Comparison of ENCODE assay signal across 28 cellular contexts in genomic region chr10:84921701-84922100, GRCh38.
"Had no signal": no experiment of that assay in that cellular context is flagged by ENCODE, and none has a peak within 500 bp of the region (broad histone marks: within the 10 kb centered on the region; RNA-seq: fewer than 3 reads in every experiment).

No MANE protein-coding gene starts in this region.

- H3K27ac Mint-ChIP-seq: stimulated activated effector memory CD8-positive, alpha-beta T cell treated with anti-CD3 and anti-CD28 coated beads, Interleukin-12 subunit alpha, Interleukin-12 subunit beta, amount 100 ng/mL, for 72 hours; stimulated activated memory B cell treated with anti-CD40 and anti-IgM and Interleukin-4, amounts not matched to agents 10 μg/mL and 1 μg/mL and 100 μg/mL, for 72 hours; stimulated activated naive B cell treated with anti-CD40 and anti-IgM and Interleukin-4, amounts not matched to agents 10 μg/mL and 1 μg/mL and 100 μg/mL, for 72 hours; stimulated activated naive CD8-positive, alpha-beta T cell treated with anti-CD3 and anti-CD28 coated beads, Interleukin-15, amount 100 ng/mL, for 72 hours; stimulated activated naive CD8-positive, alpha-beta T cell treated with anti-CD3 and anti-CD28 coated beads, Interleukin-15, Interleukin-2, amounts not matched to agents 100 ng/mL and 50 ng/mL, for 24 hours; type B pancreatic cell had no signal

- H3K4me1 ChIP-seq: stomach, suprapubic skin, testis, thyroid gland, tibial artery, tibial nerve, transverse colon, upper lobe of left lung, upper lobe of right lung, uterus, vagina had no signal

- ATAC-seq: stimulated activated effector memory CD8-positive, alpha-beta T cell treated with anti-CD3 and anti-CD28 coated beads, Interleukin-12 subunit alpha, Interleukin-12 subunit beta, amount 100 ng/mL, for 72 hours; stimulated activated memory B cell treated with anti-CD40 and anti-IgM and Interleukin-4, amounts not matched to agents 10 μg/mL and 1 μg/mL and 100 μg/mL, for 72 hours; stimulated activated naive B cell treated with anti-CD40 and anti-IgM and Interleukin-4, amounts not matched to agents 10 μg/mL and 1 μg/mL and 100 μg/mL, for 72 hours; stimulated activated naive CD8-positive, alpha-beta T cell treated with anti-CD3 and anti-CD28 coated beads, Interleukin-15, amount 100 ng/mL, for 72 hours; stimulated activated naive CD8-positive, alpha-beta T cell treated with anti-CD3 and anti-CD28 coated beads, Interleukin-15, Interleukin-2, amounts not matched to agents 100 U/mL and 50 U/mL, for 24 hours; upper lobe of right lung had no signal

- H3K36me3 Mint-ChIP-seq: stimulated activated effector memory CD8-positive, alpha-beta T cell treated with anti-CD3 and anti-CD28 coated beads, Interleukin-12 subunit alpha, Interleukin-12 subunit beta, amount 100 ng/mL, for 72 hours; stimulated activated memory B cell treated with anti-CD40 and anti-IgM and Interleukin-4, amounts not matched to agents 10 μg/mL and 1 μg/mL and 100 μg/mL, for 72 hours; stimulated activated naive B cell treated with anti-CD40 and anti-IgM and Interleukin-4, amounts not matched to agents 10 μg/mL and 1 μg/mL and 100 μg/mL, for 72 hours; type B pancreatic cell had no signal

- H3K27me3 ChIP-seq: stomach, suprapubic skin, testis, thyroid gland, tibial artery, tibial nerve, transverse colon, upper lobe of left lung, upper lobe of right lung, uterus, vagina had no signal

- H3K4me1 Mint-ChIP-seq: stimulated activated effector memory CD8-positive, alpha-beta T cell treated with anti-CD3 and anti-CD28 coated beads, Interleukin-12 subunit alpha, Interleukin-12 subunit beta, amount 100 ng/mL, for 72 hours; stimulated activated memory B cell treated with anti-CD40 and anti-IgM and Interleukin-4, amounts not matched to agents 10 μg/mL and 1 μg/mL and 100 μg/mL, for 72 hours; stimulated activated naive B cell treated with anti-CD40 and anti-IgM and Interleukin-4, amounts not matched to agents 10 μg/mL and 1 μg/mL and 100 μg/mL, for 72 hours; stimulated activated naive CD8-positive, alpha-beta T cell treated with anti-CD3 and anti-CD28 coated beads, Interleukin-15, amount 100 ng/mL, for 72 hours had no signal

- H3K27me3 Mint-ChIP-seq: stimulated activated memory B cell treated with anti-CD40 and anti-IgM and Interleukin-4, amounts not matched to agents 10 μg/mL and 1 μg/mL and 100 μg/mL, for 72 hours; stimulated activated naive B cell treated with anti-CD40 and anti-IgM and Interleukin-4, amounts not matched to agents 10 μg/mL and 1 μg/mL and 100 μg/mL, for 72 hours; stimulated activated naive CD8-positive, alpha-beta T cell treated with anti-CD3 and anti-CD28 coated beads, Interleukin-15, amount 100 ng/mL, for 72 hours; stimulated activated naive CD8-positive, alpha-beta T cell treated with anti-CD3 and anti-CD28 coated beads, Interleukin-15, Interleukin-2, amounts not matched to agents 100 ng/mL and 50 ng/mL, for 24 hours had no signal

- DNase-seq: stimulated activated CD4-positive, alpha-beta T cell treated with anti-CD3 and anti-CD28 coated beads, Interleukin-2, amount 100 ng/mL, for 48 hours; stimulated activated CD4-positive, alpha-beta T cell treated with anti-CD3 and anti-CD28 coated beads, Interleukin-4, amount 100 ng/mL, for 1 hour; stimulated activated CD4-positive, alpha-beta T cell treated with anti-CD3 and anti-CD28 coated beads, Interleukin-4, amount 100 ng/mL, for 24 hours; stimulated activated CD4-positive, alpha-beta T cell treated with anti-CD3 and anti-CD28 coated beads, Interleukin-4, amount 100 ng/mL, for 4 hours; stimulated activated CD8-positive, alpha-beta memory T cell treated with anti-CD3 and anti-CD28 coated beads, Interleukin-4, amount 100 ng/mL, for 48 hours; stimulated activated naive B cell treated with anti-CD40 and anti-IgM and Interleukin-4, amounts not matched to agents 10 μg/mL and 1 μg/mL and 100 μg/mL, for 72 hours; stimulated activated naive CD4-positive, alpha-beta T cell; stimulated activated naive CD4-positive, alpha-beta T cell treated with Interleukin-2 at 50 U/mL for 16 hours; stimulated activated naive CD8-positive, alpha-beta T cell treated with anti-CD3 and anti-CD28 coated beads, Interleukin-15, amount 100 ng/mL, for 72 hours; stimulated activated naive CD8-positive, alpha-beta T cell treated with anti-CD3 and anti-CD28 coated beads, Interleukin-15, Interleukin-2, amounts not matched to agents 100 U/mL and 50 U/mL, for 24 hours; stomach; substantia nigra; testis; thyroid gland; tibial artery; transverse colon; trophoblast cell; upper lobe of left lung; upper lobe of right lung; uterus had no signal

- H3K4me3 Mint-ChIP-seq: stimulated activated effector memory CD8-positive, alpha-beta T cell treated with anti-CD3 and anti-CD28 coated beads, Interleukin-12 subunit alpha, Interleukin-12 subunit beta, amount 100 ng/mL, for 72 hours; stimulated activated memory B cell treated with anti-CD40 and anti-IgM and Interleukin-4, amounts not matched to agents 10 μg/mL and 1 μg/mL and 100 μg/mL, for 72 hours; stimulated activated naive B cell treated with anti-CD40 and anti-IgM and Interleukin-4, amounts not matched to agents 10 μg/mL and 1 μg/mL and 100 μg/mL, for 72 hours; stimulated activated naive CD8-positive, alpha-beta T cell treated with anti-CD3 and anti-CD28 coated beads, Interleukin-15, amount 100 ng/mL, for 72 hours; stimulated activated naive CD8-positive, alpha-beta T cell treated with anti-CD3 and anti-CD28 coated beads, Interleukin-15, Interleukin-2, amounts not matched to agents 100 ng/mL and 50 ng/mL, for 24 hours; type B pancreatic cell had no signal

- H3K4me3 ChIP-seq: stomach, suprapubic skin, testis, thoracic aorta, thyroid gland, tibial artery, tibial nerve, transverse colon, upper lobe of left lung, upper lobe of right lung, uterus, vagina had no signal

- H3K9me3 ChIP-seq: suprapubic skin, testis, thyroid gland, vagina had no signal

- H3K36me3 ChIP-seq: stomach, suprapubic skin, thoracic aorta, thyroid gland, tibial artery, tibial nerve, transverse colon, upper lobe of left lung, upper lobe of right lung, uterus, vagina had no signal

- H3K27ac ChIP-seq: stomach, suprapubic skin, testis, thoracic aorta, thyroid gland, tibial artery, tibial nerve, transverse colon, upper lobe of left lung, upper lobe of right lung, uterus, vagina had no signal

- H3K9me3 Mint-ChIP-seq: type B pancreatic cell had no signal
